Comparison of ENCODE assay signal across 1 cellular context in the genomic region with DNA sequence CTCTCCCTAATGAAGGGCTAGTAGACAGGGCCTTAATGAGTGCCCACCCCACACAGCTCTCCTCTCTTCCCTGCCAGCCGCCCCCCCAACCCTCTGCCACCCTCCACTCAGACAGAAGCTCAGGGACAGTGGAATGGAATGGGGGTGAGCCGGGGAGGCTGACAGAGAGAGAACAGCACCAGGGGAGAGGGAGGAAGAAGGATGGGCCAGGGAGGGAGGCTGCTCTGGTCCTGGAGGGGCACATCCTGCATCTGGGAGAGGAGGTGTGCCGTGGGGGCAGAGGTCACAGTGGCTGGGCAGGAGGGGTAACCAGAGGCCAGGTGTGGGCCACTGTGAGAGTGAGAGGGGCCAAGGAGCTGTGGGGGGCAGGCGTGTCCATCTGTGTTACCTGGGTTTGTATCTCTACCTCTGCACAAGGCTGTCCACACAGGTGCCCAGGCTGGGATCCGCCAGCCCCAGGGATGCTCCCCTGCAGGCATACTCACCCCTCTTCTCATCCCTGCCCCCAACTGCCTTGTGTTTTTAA.
TF ChIP-seq lines count a peak whose summit lies in the region.

No MANE protein-coding gene starts in this region.

TF ChIP-seq in SK-N-SH treated with all-trans-retinoic acid at 6 μM for 48 hours, 23 proteins besides CTCF, POLR2A, EP300 and RAD21 (continued from another document):
- TF ChIP-seq, protein P1, sequence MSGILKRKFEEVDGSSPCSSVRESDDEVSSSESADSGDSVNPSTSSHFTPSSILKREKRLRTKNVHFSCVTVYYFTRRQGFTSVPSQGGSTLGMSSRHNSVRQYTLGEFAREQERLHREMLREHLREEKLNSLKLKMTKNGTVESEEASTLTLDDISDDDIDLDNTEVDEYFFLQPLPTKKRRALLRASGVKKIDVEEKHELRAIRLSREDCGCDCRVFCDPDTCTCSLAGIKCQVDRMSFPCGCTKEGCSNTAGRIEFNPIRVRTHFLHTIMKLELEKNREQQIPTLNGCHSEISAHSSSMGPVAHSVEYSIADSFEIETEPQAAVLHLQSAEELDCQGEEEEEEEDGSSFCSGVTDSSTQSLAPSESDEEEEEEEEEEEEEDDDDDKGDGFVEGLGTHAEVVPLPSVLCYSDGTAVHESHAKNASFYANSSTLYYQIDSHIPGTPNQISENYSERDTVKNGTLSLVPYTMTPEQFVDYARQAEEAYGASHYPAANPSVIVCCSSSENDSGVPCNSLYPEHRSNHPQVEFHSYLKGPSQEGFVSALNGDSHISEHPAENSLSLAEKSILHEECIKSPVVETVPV (CRISPR knock-in tag; IDR thresholded peaks at IDR 0.05) = no peak
